Comparison of ENCODE assay signal across 23 cellular contexts in the genomic region with DNA sequence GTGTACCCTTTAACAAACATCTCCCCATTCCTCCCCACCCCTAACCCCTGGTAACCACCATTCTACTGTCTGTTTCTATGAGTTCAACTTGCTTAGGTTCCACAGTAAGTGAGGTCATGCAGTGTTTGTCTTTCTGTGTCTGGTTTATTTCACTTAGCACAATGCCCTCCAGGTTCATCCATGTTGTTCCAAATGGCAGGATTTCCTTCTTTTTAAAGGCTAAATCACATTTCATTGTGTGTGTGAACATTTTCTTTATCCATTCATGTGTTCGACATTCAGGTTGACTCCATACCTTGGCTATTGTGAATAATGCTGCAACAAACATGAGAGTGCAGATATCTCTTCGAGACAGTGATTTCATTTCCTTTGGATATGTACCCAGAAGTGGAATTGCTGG.
"Had no signal": no experiment of that assay in that cellular context is flagged by ENCODE, and none has a peak within 500 bp of the region (broad histone marks: within the 10 kb centered on the region; RNA-seq: fewer than 3 reads in every experiment).

No MANE protein-coding gene starts in this region.

- H3K27ac ChIP-seq: body of pancreas, VCaP had no signal

- FAIRE-seq: bronchial epithelial cell had no signal

- H3K27ac Mint-ChIP-seq: activated CD4-positive, alpha-beta T cell treated with anti-CD3 and anti-CD28 coated beads for 36 hours; activated CD8-positive, alpha-beta T cell treated with anti-CD3 and anti-CD28 coated beads, Interleukin-2, amount 10 ng/mL, durations not matched to agents 7 days and 5 days; activated naive CD4-positive, alpha-beta T cell treated with anti-CD3 and anti-CD28 coated beads, Interleukin-2, amount 50 U/mL, for 24 hours had no signal

- H3K9me3 Mint-ChIP-seq: activated naive CD4-positive, alpha-beta T cell treated with anti-CD3 and anti-CD28 coated beads, Interleukin-2, amount 50 U/mL, for 24 hours had no signal

- H3K36me3 Mint-ChIP-seq: activated naive CD4-positive, alpha-beta T cell treated with anti-CD3 and anti-CD28 coated beads, Interleukin-2, amount 50 U/mL, for 24 hours had no signal

- H3K9me3 ChIP-seq: body of pancreas, SK-N-SH had no signal

- H3K4me3 ChIP-seq: body of pancreas had no signal

- ATAC-seq: activated CD4-positive, alpha-beta T cell treated with anti-CD3 and anti-CD28 coated beads for 36 hours; activated CD8-positive, alpha-beta T cell treated with anti-CD3 and anti-CD28 coated beads, Interleukin-2, amount 10 ng/mL, durations not matched to agents 7 days and 5 days; body of pancreas; Right ventricle myocardium inferior had no signal

- H3K4me3 Mint-ChIP-seq: activated CD4-positive, alpha-beta T cell treated with anti-CD3 and anti-CD28 coated beads for 36 hours; activated CD8-positive, alpha-beta T cell treated with anti-CD3 and anti-CD28 coated beads, Interleukin-2, amount 10 ng/mL, durations not matched to agents 7 days and 5 days; activated naive CD4-positive, alpha-beta T cell treated with anti-CD3 and anti-CD28 coated beads, Interleukin-2, amount 50 U/mL, for 24 hours had no signal

- DNase-seq: activated CD4-positive, alpha-beta T cell treated with anti-CD3 and anti-CD28 coated beads for 36 hours; activated CD4-positive, alpha-beta T cell treated with anti-CD3 and anti-CD28 coated beads, Interleukin-2, amount 50 U/mL, for 1 hour; activated CD8-positive, alpha-beta memory T cell treated with anti-CD3 and anti-CD28 coated beads, Interleukin-2, amount 50 U/mL, for 48 hours; activated CD8-positive, alpha-beta T cell treated with anti-CD3 and anti-CD28 coated beads, Interleukin-2, amount 10 ng/mL, durations not matched to agents 7 days and 5 days; activated naive CD4-positive, alpha-beta T cell; activated T-cell treated with anti-CD3 and anti-CD28 coated beads, Interleukin-2, amount 50 U/mL, for 1 hour; aorta; body of pancreas; Karpas-422; NCI-H1048; NCI-H146; NCI-H187 treated with DMSO at 0.1 percent for 48 hours; NCI-H2081 treated with DMSO at 0.1 percent for 48 hours; NCI-H446; NCI-H526; NCI-H82; RPMI8226; SK-N-SH; T-helper 1 cell had no signal

- H3K27me3 ChIP-seq: body of pancreas had no signal

- H3K9ac ChIP-seq: SK-N-SH had no signal

- H3K4me1 Mint-ChIP-seq: activated CD4-positive, alpha-beta T cell treated with anti-CD3 and anti-CD28 coated beads for 36 hours; activated naive CD4-positive, alpha-beta T cell treated with anti-CD3 and anti-CD28 coated beads, Interleukin-2, amount 50 U/mL, for 24 hours had no signal

- H3K4me2 ChIP-seq: SK-N-SH had no signal
